Comparison of ENCODE assay signal across 15 cellular contexts in genomic region chr16:13453325-13453724, GRCh38.
DNase-seq lines count a peak whose midpoint lies in the region; ATAC-seq and TF ChIP-seq lines count a peak whose summit lies in the region.
"Had no signal": no experiment of that assay in that cellular context is flagged by ENCODE, and none has a peak within 500 bp of the region (broad histone marks: within the 10 kb centered on the region; RNA-seq: fewer than 3 reads in every experiment).

No MANE protein-coding gene starts in this region.

- H3K9me3 ChIP-seq in OCI-LY7 (ENCODE audit: low read length): no peaks in the 10 kb centered on the region
- H3K9me3 ChIP-seq in thyroid gland: no peaks in the 10 kb centered on the region
- peaks cover 0 to 2% (median 0%) of the 10 kb centered on the region in 11 donors for H3K9me3 ChIP-seq in heart right ventricle
- H3K9me3 ChIP-seq: Caco-2, SK-N-SH, thoracic aorta had no signal

- DNase-seq in NCI-H146 (lab: John Stamatoyannopoulos, UW) (peak; percentile 7), NCI-H146 treated with DMSO at 0.1 percent for 48 hours (lab: John Stamatoyannopoulos, UW; ENCODE audit: unreplicated experiment) (no peak), OCI-LY7 (ENCODE audit: low spot score) (no peak), foreskin fibroblast (peak; percentile 61 to 72), thyroid gland (peak; percentile 15 to 54), heart right ventricle (no peak), foreskin melanocyte (no peak)
- DNase-seq: 8988T, activated B cell treated with CpG ODN at 0.5 μM for 24 hours, naive B cell had no signal

- H3K36me3 ChIP-seq in OCI-LY7 (ENCODE audit: insufficient read depth, low read length): no peaks in the 10 kb centered on the region
- no peaks in the 10 kb centered on the region for H3K36me3 ChIP-seq in thyroid gland
- no peaks in the 10 kb centered on the region for H3K36me3 ChIP-seq in heart right ventricle
- H3K36me3 ChIP-seq: thoracic aorta had no signal

- intact Hi-C loops in OCI-LY7 (cut with micrococcal nuclease; ENCODE audit: unreplicated experiment) (loop anchor here (10.0 kb wide), 2 partner anchors 119 to 239 kb away; no protein-coding TSS in a partner anchor), thyroid gland (cut with DNase I) (no loop called here), heart right ventricle (cut with DNase I) (no loop called here)

- H3K79me2 ChIP-seq in OCI-LY7 (ENCODE audit: insufficient read depth, low read depth, low read length): no peaks in the 10 kb centered on the region

- ATAC-seq in GM21786 (IDR thresholded peaks at IDR 0.05; ENCODE audit: unreplicated experiment) (no peak), heart right ventricle (no peak)

- TF ChIP-seq POLR2A in thyroid gland (IDR thresholded peaks at IDR 0.05): no peak

- no peaks in the 10 kb centered on the region for H3K9me2 ChIP-seq in OCI-LY7 (ENCODE audit: insufficient read depth, low read length)
- H3K9me2 ChIP-seq: SK-N-SH had no signal

- 39 to 54% methylated on average over 2 of the region's 2 CpGs for WGBS in thyroid gland, 2 donors
- WGBS in heart right ventricle, 2 donors: 61 to 65% methylated on average over 2 of the region's 2 CpGs

- TF ChIP-seq CTCF in OCI-LY7 (conservative IDR thresholded peaks at IDR 0.05; ENCODE audit: low read length): no peak
- no peak for TF ChIP-seq CTCF in foreskin fibroblast (IDR thresholded peaks at IDR 0.05; ENCODE audit: low read depth, low read length)
- no peak for TF ChIP-seq CTCF in thyroid gland (IDR thresholded peaks at IDR 0.05)
- no peak for TF ChIP-seq CTCF in heart right ventricle (IDR thresholded peaks at IDR 0.05)

- POLR2A ChIA-PET in OCI-LY7 (lab: Charles Lee): interaction anchor here (0.6 kb wide), 1 partner anchor 644 kb away, joined by 3 read pairs; no protein-coding TSS in a partner anchor

- H3K27ac ChIP-seq in OCI-LY7 (ENCODE audit: low read depth, low read length, poor library complexity, severe bottlenecking): no peak overlapping the region
- H3K27ac ChIP-seq in thyroid gland: no peak overlapping the region
- H3K27ac ChIP-seq in heart right ventricle: no peak overlapping the region
- H3K27ac ChIP-seq: skin epidermis, thoracic aorta had no signal

- CTCF ChIA-PET in OCI-LY7 (lab: Charles Lee; ENCODE audit: unreplicated experiment): interaction anchor here (0.8 kb wide), 1 partner anchor 15 kb away, joined by 3 read pairs; no protein-coding TSS in a partner anchor

- peaks cover 14% of the 10 kb centered on the region for H3K4me1 ChIP-seq in OCI-LY7 (ENCODE audit: insufficient read depth, low read length, poor library complexity, severe bottlenecking)
- H3K4me1 ChIP-seq in thyroid gland: no peaks in the 10 kb centered on the region
- no peaks in the 10 kb centered on the region for H3K4me1 ChIP-seq in heart right ventricle
- H3K4me1 ChIP-seq: Caco-2 had no signal

- H3K27me3 ChIP-seq in thyroid gland: no peaks in the 10 kb centered on the region
- peaks cover 0 to 26% (median 0%) of the 10 kb centered on the region in 7 donors for H3K27me3 ChIP-seq in heart right ventricle

- H3K4me2 ChIP-seq in OCI-LY7 (ENCODE audit: low read length): no peak overlapping the region
- H3K4me2 ChIP-seq: SK-N-SH had no signal

- no peaks in the 10 kb centered on the region for H4K20me1 ChIP-seq in OCI-LY7 (ENCODE audit: insufficient read depth, low read length)

- H3K4me3 ChIP-seq in OCI-LY7 (ENCODE audit: low read depth, low read length, poor library complexity, severe bottlenecking) (no peak overlapping the region), foreskin fibroblast (ENCODE audit: low read depth in 1 of 2, low read length in 2 of 2) (no peak overlapping the region), thyroid gland (replicated peaks in 1 of 3) (no peak overlapping the region), heart right ventricle (no peak overlapping the region)
- H3K4me3 ChIP-seq: skin epidermis, thoracic aorta had no signal

- no TSS peak for BruUV-seq in OCI-LY7 (replicated peaks; lab: Mats Ljungman, UMichigan)

- H2AFZ ChIP-seq in OCI-LY7 (ENCODE audit: low read length): peak overlapping the region; percentile 25; the same call in 1 of the 2 replicates

Comparison
In these comparisons a context has a peak if more than half of its experiments do, and no peak if none do; other contexts are left out.
1. DNase-seq: peak in NCI-H146 (single experiment), foreskin fibroblast (2 of 2) and thyroid gland (2 of 2); none in NCI-H146 treated with DMSO at 0.1 percent for 48 hours (single experiment), OCI-LY7 (single experiment), heart right ventricle (0 of 2) and foreskin melanocyte (single experiment).